In genomic region chr2:134138115-134138514, GRCh38 we compare ENCODE assay signal across 16 cellular contexts.
A peak's percentile ranks its signal among the peaks of the same experiment; 100 is the strongest.
DNase-seq lines count a peak whose midpoint lies in the region; ATAC-seq, FAIRE-seq and TF ChIP-seq lines count a peak whose summit lies in the region.
"Had no signal": no experiment of that assay in that cellular context is flagged by ENCODE, and none has a peak within 500 bp of the region (broad histone marks: within the 10 kb centered on the region; RNA-seq: fewer than 3 reads in every experiment).

No MANE protein-coding gene starts in this region.

- no peak for TF ChIP-seq CTCF in PC-9 (conservative IDR thresholded peaks at IDR 0.05)
- no peak for TF ChIP-seq CTCF in H1 (IDR thresholded peaks at IDR 0.05; ENCODE audit: control extremely low read depth in 1 of 3, insufficient read depth in 1 of 3, low read depth in 1 of 3, low read length in 3 of 3)

- no peak overlapping the region for H2BK12ac ChIP-seq in H1 (ENCODE audit: low read depth, low read length)

- no peak for FAIRE-seq in H1 (lab: Jason Lieb, UNC)
- FAIRE-seq: colon, GM12891 had no signal

- no peaks in the 10 kb centered on the region for H3K9me3 ChIP-seq in BLaER1 treated with 17β-estradiol and CSF1 and Interleukin-3, amounts not matched to agents 10 nM and 100 nM (replicated peaks in 1 of 11)
- no peaks in the 10 kb centered on the region; the same call in 1 of the 2 replicates for H3K9me3 ChIP-seq in PC-9 (ENCODE audit: insufficient read depth, low read depth)
- no peaks in the 10 kb centered on the region for H3K9me3 ChIP-seq in H1 (ENCODE audit: insufficient read depth in 2 of 2, low read depth in 1 of 2, low read length in 1 of 2)
- no peaks in the 10 kb centered on the region for H3K9me3 ChIP-seq in skeletal muscle tissue (ENCODE audit: control insufficient read depth in 3 of 3, low read length in 3 of 3)

- no peak overlapping the region for H3K4ac ChIP-seq in H1 (replicated peaks; ENCODE audit: insufficient read length, low read depth, low read length)

- peaks cover 24 to 98% (median 94%) of the 10 kb centered on the region in 11 experiments for H4K20me1 ChIP-seq in BLaER1 treated with 17β-estradiol and CSF1 and Interleukin-3, amounts not matched to agents 10 nM and 100 nM
- H4K20me1 ChIP-seq in PC-9 (ENCODE audit: insufficient read depth) (no peaks in the 10 kb centered on the region), H1 (replicated peaks in 1 of 2; ENCODE audit: control insufficient read depth in 1 of 2, insufficient read depth in 2 of 2, low read length in 2 of 2) (peaks cover 4 to 6% of the 10 kb centered on the region in 2 experiments)

- no peak overlapping the region for H3K23ac ChIP-seq in H1 (ENCODE audit: insufficient read length)

- no peak overlapping the region for H3K56ac ChIP-seq in H1 (replicated peaks; ENCODE audit: insufficient read length, low read depth, low read length)

- H3K18ac ChIP-seq in H1 (ENCODE audit: extremely low read depth, low read length): 0 out of 2 replicates have a peak overlapping the region, but pooled peaks have one; percentile 26

- DNase-seq in PC-9 (no peak), H1 (ENCODE audit: low read depth in 1 of 2, low spot score in 2 of 2) (no peak), GOT3 (lab: John Stamatoyannopoulos, UW) (no peak), NK-92 (lab: John Stamatoyannopoulos, UW; ENCODE audit: unreplicated experiment) (no peak)
- DNase-seq: activated CD4-positive, CD25-positive, alpha-beta regulatory T cell treated with anti-CD3 and anti-CD28 coated beads, Interleukin-2, amount 50 U/mL, for 72 hours; activated naive CD8-positive, alpha-beta T cell treated with anti-CD3 and anti-CD28 coated beads for 36 hours; erythroblast; NCI-H446; nephron progenitor cell; SW 1271 had no signal

- 79% methylated on average over 2 of the region's 2 CpGs; no CpG with 5 or more reads in 1 of the 2 experiments for WGBS in H1 (ENCODE audit: extremely low coverage in 1 of 2, insufficient coverage in 1 of 2, insufficient read length in 1 of 2, insufficient replicate concordance in 2 of 2, low coverage in 1 of 2, low lambda C conversion rate in 2 of 2, missing lambda C conversion rate in 1 of 2), 2 experiments

- no peak overlapping the region for H2BK15ac ChIP-seq in H1 (ENCODE audit: low read length)

- no peaks in the 10 kb centered on the region for H3K27me3 ChIP-seq in BLaER1 treated with 17β-estradiol and CSF1 and Interleukin-3, amounts not matched to agents 10 nM and 100 nM
- H3K27me3 ChIP-seq in PC-9 (ENCODE audit: insufficient read depth, low read depth) (no peaks in the 10 kb centered on the region), H1 (replicated peaks in 1 of 4; ENCODE audit: control insufficient read depth in 3 of 4, extremely low read depth in 1 of 4, insufficient read depth in 3 of 4, low read length in 3 of 4) (no peaks in the 10 kb centered on the region), skeletal muscle tissue (ENCODE audit: control insufficient read depth in 3 of 3, insufficient read depth in 3 of 3, low read length in 3 of 3) (peaks cover 8 to 32% (median 8%) of the 10 kb centered on the region in 3 donors)

- TF ChIP-seq RAD21 in H1 (IDR thresholded peaks at IDR 0.05 in 1 of 2, conservative IDR thresholded peaks at IDR 0.05 in 1 of 2; ENCODE audit: low read depth in 2 of 2, low read length in 2 of 2): no peak

- H3K79me2 ChIP-seq in PC-9 (ENCODE audit: low read depth) (no peaks in the 10 kb centered on the region), H1 (ENCODE audit: control insufficient read depth in 1 of 2, insufficient read depth in 2 of 2, low read length in 2 of 2) (peaks cover 3 to 81% of the 10 kb centered on the region in 2 experiments)

- H2BK120ac ChIP-seq in H1 (replicated peaks; ENCODE audit: low read depth, low read length): no peak overlapping the region

- H3K14ac ChIP-seq in H1 (ENCODE audit: insufficient read length): no peak overlapping the region

- H2BK5ac ChIP-seq in H1 (ENCODE audit: low read depth, low read length): no peak overlapping the region

- H3K36me3 ChIP-seq in BLaER1 treated with 17β-estradiol and CSF1 and Interleukin-3, amounts not matched to agents 10 nM and 100 nM: peaks cover 8 to 58% (median 31%) of the 10 kb centered on the region in 11 experiments; a peak in 19 of 22 replicates
- no peaks in the 10 kb centered on the region for H3K36me3 ChIP-seq in PC-9 (ENCODE audit: low read depth)
- no peaks in the 10 kb centered on the region for H3K36me3 ChIP-seq in H1 (ENCODE audit: control insufficient read depth in 2 of 4, insufficient read depth in 4 of 4, low read length in 3 of 4)
- no peaks in the 10 kb centered on the region for H3K36me3 ChIP-seq in skeletal muscle tissue (ENCODE audit: control insufficient read depth in 3 of 3, insufficient read depth in 3 of 3, low read length in 3 of 3)

- peak overlapping the region in 1 of 10 experiments; percentile 49; a peak in 1 of 20 replicates for H3K4me3 ChIP-seq in BLaER1 treated with 17β-estradiol and CSF1 and Interleukin-3, amounts not matched to agents 10 nM and 100 nM
- H3K4me3 ChIP-seq in PC-9 (no peak overlapping the region), H1 (ENCODE audit: extremely low read depth in 1 of 4, insufficient read depth in 2 of 4, low read depth in 3 of 4, low read length in 4 of 4) (no peak overlapping the region), skeletal muscle tissue (ENCODE audit: low read length in 3 of 3) (no peak overlapping the region)

- H3K23me2 ChIP-seq in H1 (ENCODE audit: low read depth, low read length): no peaks in the 10 kb centered on the region

- H4K8ac ChIP-seq in H1 (ENCODE audit: extremely low read depth, insufficient read depth, low read length): no peak overlapping the region

- BruUV-seq in PC-9 (replicated peaks; lab: Mats Ljungman, UMichigan): TSS peak; percentile 56

- H2AFZ ChIP-seq in PC-9 (no peak overlapping the region), H1 (ENCODE audit: low read length) (no peak overlapping the region)

- H3F3A ChIP-seq in PC-9 (ENCODE audit: insufficient read depth, low read depth): no peaks in the 10 kb centered on the region; the same call in 1 of the 2 replicates

- peak overlapping the region; percentile 52 to 97 (median 89) for H3K4me2 ChIP-seq in BLaER1 treated with 17β-estradiol and CSF1 and Interleukin-3, amounts not matched to agents 10 nM and 100 nM
- no peak overlapping the region for H3K4me2 ChIP-seq in PC-9
- H3K4me2 ChIP-seq in H1 (ENCODE audit: insufficient read depth in 1 of 2, low read depth in 2 of 2, low read length in 2 of 2): no peak overlapping the region

- POLR2A ChIA-PET in PC-9 (lab: Charles Lee; ENCODE audit: unreplicated experiment): no interaction called here
- POLR2A ChIA-PET in H1 (lab: Charles Lee; ENCODE audit: partially characterized antibody): no interaction called here

- intact Hi-C loops in PC-9 (cut with micrococcal nuclease; ENCODE audit: unreplicated experiment): no loop called here

- H4K91ac ChIP-seq in H1 (replicated peaks; ENCODE audit: insufficient read length, low read length): no peak overlapping the region

- peak overlapping the region in 8 of 11 experiments; percentile 20 to 75 (median 58); a peak in 13 of 22 replicates for H3K27ac ChIP-seq in BLaER1 treated with 17β-estradiol and CSF1 and Interleukin-3, amounts not matched to agents 10 nM and 100 nM
- H3K27ac ChIP-seq in PC-9 (no peak overlapping the region), H1 (ENCODE audit: low read depth, low read length) (no peak overlapping the region), skeletal muscle tissue (ENCODE audit: low read depth, low read length) (peak overlapping the region; percentile 16)

- peaks cover 13% of the 10 kb centered on the region for H3K79me1 ChIP-seq in H1 (ENCODE audit: low read depth, low read length)

- no peaks in the 10 kb centered on the region for H3K9me2 ChIP-seq in PC-9 (ENCODE audit: insufficient read depth)

- CTCF ChIA-PET in PC-9 (lab: Charles Lee): interaction anchor here (0.7 kb wide), 1 partner anchor 65 kb away, joined by 3 read pairs; no protein-coding TSS in a partner anchor
- CTCF ChIA-PET in H1 (lab: Charles Lee; ENCODE audit: partially characterized antibody): no interaction called here

- no peak for TF ChIP-seq POLR2A in H1 (IDR thresholded peaks at IDR 0.05; ENCODE audit: control extremely low read depth in 1 of 2, low read depth in 2 of 2, low read length in 2 of 2)

- H2BK20ac ChIP-seq in H1 (ENCODE audit: low read length): no peak overlapping the region

- H3K4me1 ChIP-seq in BLaER1 treated with 17β-estradiol and CSF1 and Interleukin-3, amounts not matched to agents 10 nM and 100 nM: peaks cover 75 to 97% (median 90%) of the 10 kb centered on the region in 10 experiments
- H3K4me1 ChIP-seq in PC-9 (replicated peaks; ENCODE audit: insufficient read depth) (peaks cover 11% of the 10 kb centered on the region; the same call in 1 of the 2 replicates), H1 (replicated peaks in 1 of 4; ENCODE audit: control insufficient read depth in 3 of 4, insufficient read depth in 4 of 4, low read length in 3 of 4) (peaks cover 5 to 34% (median 32%) of the 10 kb centered on the region in 4 experiments), skeletal muscle tissue (ENCODE audit: control insufficient read depth in 3 of 3, insufficient read depth in 3 of 3, low read length in 3 of 3) (peaks cover 28 to 41% (median 31%) of the 10 kb centered on the region in 3 donors)

- H2AK5ac ChIP-seq in H1 (ENCODE audit: low read depth, low read length): no peak overlapping the region

- peak overlapping the region in 1 of 11 experiments; percentile 59; a peak in 1 of 22 replicates for H3K9ac ChIP-seq in BLaER1 treated with 17β-estradiol and CSF1 and Interleukin-3, amounts not matched to agents 10 nM and 100 nM
- H3K9ac ChIP-seq in H1 (replicated peaks in 1 of 4; ENCODE audit: extremely low read depth in 1 of 4, low read depth in 3 of 4, low read length in 3 of 4) (no peak overlapping the region), skeletal muscle tissue (ENCODE audit: low read depth in 1 of 3, low read length in 3 of 3) (no peak overlapping the region)

- TF ChIP-seq EP300 in H1 (IDR thresholded peaks at IDR 0.05; ENCODE audit: borderline replicate concordance in 1 of 2, low read depth in 2 of 2, low read length in 2 of 2): no peak

- ATAC-seq in HG03045 (IDR thresholded peaks at IDR 0.05; ENCODE audit: unreplicated experiment) (no peak), GM21528 (IDR thresholded peaks at IDR 0.05; ENCODE audit: low FRiP score, unreplicated experiment) (no peak)

- no peak overlapping the region for H4K5ac ChIP-seq in H1 (ENCODE audit: insufficient read length, low read depth, low read length)

TF ChIP-seq in H1, 55 proteins besides CTCF, POLR2A, EP300 and RAD21:
- TF ChIP-seq KDM4A (IDR thresholded peaks at IDR 0.05; ENCODE audit: low read depth, low read length, severe bottlenecking) (no peak), NRF1 (IDR thresholded peaks at IDR 0.05; ENCODE audit: low read depth, low read length) (no peak), TAF1 (IDR thresholded peaks at IDR 0.05; ENCODE audit: low read depth, low read length) (no peak), CHD2 (IDR thresholded peaks at IDR 0.05; ENCODE audit: low read length) (no peak)

Comparison
In these comparisons a context has a peak if more than half of its experiments do, and no peak if none do; other contexts are left out.
1. H3K27ac ChIP-seq: peak in BLaER1 treated with 17β-estradiol and CSF1 and Interleukin-3, amounts not matched to agents 10 nM and 100 nM (8 of 11) and skeletal muscle tissue (single experiment); none in PC-9 (single experiment) and H1 (single experiment).
2. H3K4me2 ChIP-seq: peak in BLaER1 treated with 17β-estradiol and CSF1 and Interleukin-3, amounts not matched to agents 10 nM and 100 nM (11 of 11); none in PC-9 (single experiment) and H1 (0 of 2).